1 cellular context compared by ENCODE assay signal in the genomic region with DNA sequence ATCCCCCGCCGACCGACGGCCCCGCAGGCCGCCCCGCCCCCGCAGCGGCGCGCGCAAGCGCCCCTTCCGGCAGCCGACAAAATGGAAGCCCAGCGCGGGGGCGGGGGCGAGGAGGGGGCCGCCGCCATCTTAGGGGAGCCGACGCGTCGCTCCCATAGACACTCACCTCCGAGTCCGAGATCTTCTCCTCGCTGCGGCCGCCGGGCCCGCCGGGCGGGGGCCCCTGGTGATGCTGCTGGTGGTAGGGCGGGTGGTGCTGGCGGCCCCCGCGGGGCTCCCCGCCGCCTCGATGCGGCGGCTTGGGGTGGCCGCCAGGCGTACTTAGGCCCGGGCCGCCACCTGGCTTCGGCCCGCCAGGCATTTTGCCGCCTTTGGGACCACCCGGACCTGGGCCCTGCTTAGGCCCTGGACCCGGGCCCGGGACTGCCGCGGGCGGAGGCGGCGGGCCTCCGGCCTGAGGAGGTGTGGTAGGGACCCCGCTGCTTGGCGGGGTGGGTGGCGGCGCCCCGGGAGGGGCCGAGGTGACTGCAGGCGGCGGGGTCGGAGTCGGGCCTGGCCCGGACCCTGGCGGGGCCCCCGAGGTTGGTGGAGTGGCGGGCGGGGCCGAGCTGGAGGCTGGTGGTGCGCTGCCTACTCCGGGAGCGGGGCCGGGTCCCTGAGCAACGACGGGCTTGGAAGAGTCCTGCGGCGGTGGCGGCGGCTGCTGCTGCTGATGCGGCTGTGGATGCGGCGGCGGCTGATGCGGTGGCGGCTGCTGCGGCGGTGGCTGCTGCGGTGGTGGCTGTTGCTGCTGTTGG.
TF ChIP-seq lines count a peak whose summit lies in the region.

No MANE protein-coding gene starts in this region.

TF ChIP-seq in A549, 52 proteins besides CTCF, POLR2A, EP300 and RAD21 (continued from another document):
- TF ChIP-seq BHLHE40 (IDR thresholded peaks at IDR 0.05; ENCODE audit: low read depth, low read length) (no peak), EHMT2 (IDR thresholded peaks at IDR 0.05; ENCODE audit: low read depth) (no peak), JUNB (IDR thresholded peaks at IDR 0.05) (no peak)
TF ChIP-seq in A549: peak in this region for 5.
